Comparison of ENCODE assay signal across 1 cellular context in genomic region chr7:80232969-80233724, GRCh38.
TF ChIP-seq lines count a peak whose summit lies in the region.

No MANE protein-coding gene starts in this region.

TF ChIP-seq in H1, 55 proteins besides CTCF, POLR2A, EP300 and RAD21 (continued from another document):
- TF ChIP-seq TBP (IDR thresholded peaks at IDR 0.05; ENCODE audit: low read depth, low read length), result no peak
- no peak for TF ChIP-seq YY1 (IDR thresholded peaks at IDR 0.05; ENCODE audit: low read depth, low read length)
- no peak for TF ChIP-seq KDM4A (IDR thresholded peaks at IDR 0.05; ENCODE audit: low read depth, low read length, severe bottlenecking)
- no peak for TF ChIP-seq ASH2L (IDR thresholded peaks at IDR 0.05; ENCODE audit: low read length)
- no peak for TF ChIP-seq ATF2 (IDR thresholded peaks at IDR 0.05; ENCODE audit: low read length)
- no peak for TF ChIP-seq TAF1 (IDR thresholded peaks at IDR 0.05; ENCODE audit: low read depth, low read length)
TF ChIP-seq in H1: peak in this region for 0.
